In genomic region chr5:144167998-144168397, GRCh38 we compare ENCODE assay signal across 2 cellular contexts.
TF ChIP-seq lines count a peak whose summit lies in the region.

No MANE protein-coding gene starts in this region.

TF ChIP-seq in IMR-90, 13 proteins besides CTCF, POLR2A, EP300 and RAD21:
- no peak for TF ChIP-seq ELK1 (IDR thresholded peaks at IDR 0.05; ENCODE audit: borderline replicate concordance, low read depth, low read length)
- no peak for TF ChIP-seq SMC3 (IDR thresholded peaks at IDR 0.05; ENCODE audit: low read depth, low read length)
- no peak for TF ChIP-seq MAZ (IDR thresholded peaks at IDR 0.05; ENCODE audit: borderline replicate concordance, low read depth, low read length)
- TF ChIP-seq MAFK (IDR thresholded peaks at IDR 0.05; ENCODE audit: low read depth, low read length), result no peak
- TF ChIP-seq CEBPB (IDR thresholded peaks at IDR 0.05; ENCODE audit: low read depth, low read length), result no peak
- TF ChIP-seq RCOR1 (IDR thresholded peaks at IDR 0.05; ENCODE audit: insufficient replicate concordance, low read length), result no peak
- TF ChIP-seq USF2 (IDR thresholded peaks at IDR 0.05; ENCODE audit: low read depth, low read length), result no peak
- TF ChIP-seq BHLHE40 (IDR thresholded peaks at IDR 0.05; ENCODE audit: low read depth, low read length), result no peak
- TF ChIP-seq MXI1 (IDR thresholded peaks at IDR 0.05; ENCODE audit: borderline replicate concordance, low read depth, low read length), result no peak
- no peak for TF ChIP-seq CHD1 (IDR thresholded peaks at IDR 0.05; ENCODE audit: low read depth, low read length)
- no peak for TF ChIP-seq RFX5 (IDR thresholded peaks at IDR 0.05; ENCODE audit: low read depth, low read length)
- TF ChIP-seq FOS (IDR thresholded peaks at IDR 0.05; ENCODE audit: low read depth, low read length), result no peak
- TF ChIP-seq NFE2L2 (IDR thresholded peaks at IDR 0.05; ENCODE audit: low read depth, low read length), result no peak

TF ChIP-seq in neural cell, 6 proteins besides CTCF, POLR2A, EP300 and RAD21:
- no peak for TF ChIP-seq MXI1 (conservative IDR thresholded peaks at IDR 0.05; ENCODE audit: poor library complexity, severe bottlenecking)
TF ChIP-seq in neural cell: peak in this region for 0.
